Comparison of ENCODE assay signal across 9 cellular contexts in genomic region chr17:142102-142661, GRCh38. TPM values are rescaled to one million over a fixed set of nuclear protein-coding genes. Genes with fewer than 3 reads are reported as not detected.
DNase-seq lines count a peak whose midpoint lies in the region; ATAC-seq, FAIRE-seq and TF ChIP-seq lines count a peak whose summit lies in the region.
"Had no signal": no experiment of that assay in that cellular context is flagged by ENCODE, and none has a peak within 500 bp of the region (broad histone marks: within the 10 kb centered on the region; RNA-seq: fewer than 3 reads in every experiment).

No MANE protein-coding gene starts in this region.

- no peaks in the 10 kb centered on the region for H4K20me1 ChIP-seq in GM23248 (ENCODE audit: insufficient read depth)

- no peak for TF ChIP-seq CTCF in cardiac fibroblast (IDR thresholded peaks at IDR 0.05; ENCODE audit: low read depth, low read length)
- TF ChIP-seq CTCF in progenitor cell of endocrine pancreas (IDR thresholded peaks at IDR 0.05; ENCODE audit: unreplicated experiment): no peak
- no peak for TF ChIP-seq CTCF in foreskin keratinocyte (conservative IDR thresholded peaks at IDR 0.05)

- peak; percentile 59 for DNase-seq in GM23248
- DNase-seq in NCI-H82 (lab: John Stamatoyannopoulos, UW): peak; percentile 98
- DNase-seq in cardiac fibroblast (ENCODE audit: low read depth in 2 of 2): peak; percentile 17 to 35
- peak; percentile 7 for DNase-seq in progenitor cell of endocrine pancreas (ENCODE audit: low spot score, unreplicated experiment)
- DNase-seq in foreskin keratinocyte: no peak
- DNase-seq in stimulated activated naive CD4-positive, alpha-beta T cell treated with Interleukin-2 at 50 U/mL for 16 hours (lab: John Stamatoyannopoulos, UW): no peak
- DNase-seq in anterior cingulate cortex (lab: John Stamatoyannopoulos, UW): no peak
- DNase-seq in GM19239 (ENCODE audit: insufficient read length, low spot score): no peak

- H3K27ac Mint-ChIP-seq in progenitor cell of endocrine pancreas: no peak overlapping the region
- H3K27ac Mint-ChIP-seq: WTC11 had no signal

- no peak for FAIRE-seq in GM19239 (lab: Jason Lieb, UNC)

- no peaks in the 10 kb centered on the region for H3K4me1 ChIP-seq in GM23248 (ENCODE audit: insufficient read depth)
- no peaks in the 10 kb centered on the region for H3K4me1 ChIP-seq in foreskin keratinocyte

- H3K4me2 ChIP-seq in GM23248 (ENCODE audit: unreplicated experiment): no peak overlapping the region

- WGBS in GM23248 (ENCODE audit: low coverage in 1 of 2, low lambda C conversion rate in 2 of 2, missing lambda C conversion rate in 2 of 2), 2 experiments: 88 to 92% methylated on average over 22 to 23 of the region's 23 CpGs

- H3K9me2 ChIP-seq in GM23248 (ENCODE audit: insufficient read depth): no peaks in the 10 kb centered on the region

- no peak overlapping the region for H3K9ac ChIP-seq in GM23248

- H2AFZ ChIP-seq in GM23248: no peak overlapping the region

- H3K4me3 ChIP-seq in GM23248: no peak overlapping the region
- H3K4me3 ChIP-seq in cardiac fibroblast (replicated peaks in 1 of 2; ENCODE audit: low read depth in 2 of 2, low read length in 2 of 2): no peak overlapping the region

- no peaks in the 10 kb centered on the region for H3K9me3 Mint-ChIP-seq in progenitor cell of endocrine pancreas (ENCODE audit: low read depth)

- H3F3A ChIP-seq in GM23248 (ENCODE audit: insufficient read depth): 0 out of 2 replicates have a peak, but pooled peaks cover 9% of the 10 kb centered on the region

- H3K4me3 Mint-ChIP-seq in progenitor cell of endocrine pancreas (ENCODE audit: low read depth): no peak overlapping the region
- H3K4me3 Mint-ChIP-seq: WTC11 had no signal

- no peaks in the 10 kb centered on the region for H3K9me3 ChIP-seq in GM23248 (ENCODE audit: low read depth)

- no peak for ATAC-seq in foreskin keratinocyte
- ATAC-seq: WTC11 had no signal

- H3K27me3 Mint-ChIP-seq in progenitor cell of endocrine pancreas: peaks cover 5% of the 10 kb centered on the region

- no peaks in the 10 kb centered on the region for H3K36me3 Mint-ChIP-seq in progenitor cell of endocrine pancreas (ENCODE audit: insufficient read depth)

- H3K27ac ChIP-seq in GM23248 (no peak overlapping the region), foreskin keratinocyte (no peak overlapping the region)

- no peaks in the 10 kb centered on the region for H3K36me3 ChIP-seq in GM23248 (ENCODE audit: low read depth)

- in situ Hi-C loops in GM23248 (cut with MboI): no loop called here

- H3K4me1 Mint-ChIP-seq in progenitor cell of endocrine pancreas (ENCODE audit: low read depth): no peaks in the 10 kb centered on the region
- H3K4me1 Mint-ChIP-seq: WTC11 had no signal

- H3K79me2 ChIP-seq in GM23248 (ENCODE audit: insufficient read depth): no peaks in the 10 kb centered on the region

- H3K27me3 ChIP-seq in GM23248 (replicated peaks; ENCODE audit: insufficient read depth): no peaks in the 10 kb centered on the region
- no peaks in the 10 kb centered on the region for H3K27me3 ChIP-seq in foreskin keratinocyte

RNA-seq across cellular contexts. Expression of gene SCGB1C2, which starts 4.8 kb away (rescaled TPM):
- total RNA-seq in GM23248 (2014; rRNA removed; shearing (Covaris generic)): not detected in 2 replicates
- not detected in 2 replicates for polyA plus RNA-seq in GM23248 (2016; fragmentation: Nextera tagmentation; extraction: Ambion mirVana)
- not detected in 2 replicates for total RNA-seq in progenitor cell of endocrine pancreas
- not detected in 2 replicates for total RNA-seq in foreskin keratinocyte
- polyA plus RNA-seq in foreskin keratinocyte: not detected in 2 replicates
- total RNA-seq: WTC11 had no signal

RNA-seq across cellular contexts. Expression of gene DOC2B, which starts 39.3 kb away (rescaled TPM):
- total RNA-seq in GM23248 (2014; rRNA removed; shearing (Covaris generic)): not detected in 2 replicates
- polyA plus RNA-seq in GM23248 (2016; fragmentation: Nextera tagmentation; extraction: Ambion mirVana) (0.03 TPM in 1 of 2 replicates, not detected in the other), foreskin keratinocyte (not detected in 2 replicates)
- total RNA-seq in progenitor cell of endocrine pancreas (1.2 and 1.3 TPM in 2 replicates), foreskin keratinocyte (not detected in 2 replicates)

Comparison
In these comparisons a context has a peak if more than half of its experiments do, and no peak if none do; other contexts are left out.
1. DNase-seq: peak in GM23248 (single experiment), NCI-H82 (single experiment), cardiac fibroblast (2 of 2) and progenitor cell of endocrine pancreas (single experiment); none in foreskin keratinocyte (0 of 2), stimulated activated naive CD4-positive, alpha-beta T cell treated with Interleukin-2 at 50 U/mL for 16 hours (single experiment), anterior cingulate cortex (0 of 58) and GM19239 (single experiment).